In genomic region chr16:31189412-31189778, GRCh38 we compare ENCODE assay signal across 1 cellular context.
TF ChIP-seq lines count a peak whose summit lies in the region.

No MANE protein-coding gene starts in this region.

TF ChIP-seq in K562, 482 proteins besides CTCF, POLR2A, EP300 and RAD21:
- TF ChIP-seq HBP1 (CRISPR knock-in tag; IDR thresholded peaks at IDR 0.05): peak; percentile 12; the same call in 1 of the 2 replicates
- no peak for TF ChIP-seq FOXJ2 (tag; IDR thresholded peaks at IDR 0.05)
- TF ChIP-seq TEAD1 (CRISPR knock-in tag; IDR thresholded peaks at IDR 0.05): 0 out of 4 replicates have a peak, but pooled peaks of 1 of the 2 experiments have one; percentile 15
- 0 out of 2 replicates have a peak, but pooled peaks have one; percentile 22 for TF ChIP-seq POLR2AphosphoS5 (IDR thresholded peaks at IDR 0.05; ENCODE audit: control insufficient read depth, insufficient read depth, low read depth, low read length)
- TF ChIP-seq RBM39 (optimal IDR thresholded peaks at IDR 0.05; ENCODE audit: low read depth, low read length): peak; percentile 9
- 0 out of 2 replicates have a peak, but pooled peaks have one; percentile 30 for TF ChIP-seq SMAD3 (CRISPR knock-in tag; conservative IDR thresholded peaks at IDR 0.05)
- no peak for TF ChIP-seq ARID1B (IDR thresholded peaks at IDR 0.05)
- TF ChIP-seq, protein P1, sequence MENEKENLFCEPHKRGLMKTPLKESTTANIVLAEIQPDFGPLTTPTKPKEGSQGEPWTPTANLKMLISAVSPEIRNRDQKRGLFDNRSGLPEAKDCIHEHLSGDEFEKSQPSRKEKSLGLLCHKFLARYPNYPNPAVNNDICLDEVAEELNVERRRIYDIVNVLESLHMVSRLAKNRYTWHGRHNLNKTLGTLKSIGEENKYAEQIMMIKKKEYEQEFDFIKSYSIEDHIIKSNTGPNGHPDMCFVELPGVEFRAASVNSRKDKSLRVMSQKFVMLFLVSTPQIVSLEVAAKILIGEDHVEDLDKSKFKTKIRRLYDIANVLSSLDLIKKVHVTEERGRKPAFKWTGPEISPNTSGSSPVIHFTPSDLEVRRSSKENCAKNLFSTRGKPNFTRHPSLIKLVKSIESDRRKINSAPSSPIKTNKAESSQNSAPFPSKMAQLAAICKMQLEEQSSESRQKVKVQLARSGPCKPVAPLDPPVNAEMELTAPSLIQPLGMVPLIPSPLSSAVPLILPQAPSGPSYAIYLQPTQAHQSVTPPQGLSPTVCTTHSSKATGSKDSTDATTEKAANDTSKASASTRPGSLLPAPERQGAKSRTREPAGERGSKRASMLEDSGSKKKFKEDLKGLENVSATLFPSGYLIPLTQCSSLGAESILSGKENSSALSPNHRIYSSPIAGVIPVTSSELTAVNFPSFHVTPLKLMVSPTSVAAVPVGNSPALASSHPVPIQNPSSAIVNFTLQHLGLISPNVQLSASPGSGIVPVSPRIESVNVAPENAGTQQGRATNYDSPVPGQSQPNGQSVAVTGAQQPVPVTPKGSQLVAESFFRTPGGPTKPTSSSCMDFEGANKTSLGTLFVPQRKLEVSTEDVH (IDR thresholded peaks at IDR 0.05; ENCODE audit: low read depth, partially characterized antibody): peak; percentile 21
- TF ChIP-seq, protein P2, sequence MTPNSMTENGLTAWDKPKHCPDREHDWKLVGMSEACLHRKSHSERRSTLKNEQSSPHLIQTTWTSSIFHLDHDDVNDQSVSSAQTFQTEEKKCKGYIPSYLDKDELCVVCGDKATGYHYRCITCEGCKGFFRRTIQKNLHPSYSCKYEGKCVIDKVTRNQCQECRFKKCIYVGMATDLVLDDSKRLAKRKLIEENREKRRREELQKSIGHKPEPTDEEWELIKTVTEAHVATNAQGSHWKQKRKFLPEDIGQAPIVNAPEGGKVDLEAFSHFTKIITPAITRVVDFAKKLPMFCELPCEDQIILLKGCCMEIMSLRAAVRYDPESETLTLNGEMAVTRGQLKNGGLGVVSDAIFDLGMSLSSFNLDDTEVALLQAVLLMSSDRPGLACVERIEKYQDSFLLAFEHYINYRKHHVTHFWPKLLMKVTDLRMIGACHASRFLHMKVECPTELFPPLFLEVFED (CRISPR knock-in tag; conservative IDR thresholded peaks at IDR 0.05): peak; percentile 31; the same call in 1 of the 2 replicates
